In the genomic region with DNA sequence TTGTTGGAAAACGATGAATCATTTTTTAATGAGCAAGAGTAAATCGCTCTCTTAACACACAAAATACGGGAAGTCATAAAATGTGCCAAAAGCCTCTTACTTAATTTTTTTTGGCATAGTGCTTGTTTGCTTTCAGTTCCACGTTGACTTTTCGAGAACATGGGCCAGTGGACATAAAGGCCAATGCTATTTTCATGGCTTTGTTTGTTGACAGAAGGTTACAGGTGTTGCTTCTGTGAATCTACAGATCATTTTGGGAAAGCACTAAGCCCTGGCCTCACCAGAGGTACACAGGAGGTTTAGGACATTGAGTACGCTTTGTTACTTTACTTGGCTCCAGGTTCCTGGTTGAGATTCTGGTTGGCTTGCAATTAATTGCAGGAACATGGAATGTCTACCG, we compare ENCODE assay signal across 1 cellular context.
TF ChIP-seq lines count a peak whose summit lies in the region.

No MANE protein-coding gene starts in this region.

TF ChIP-seq in H1, 55 proteins besides CTCF, POLR2A, EP300 and RAD21 (continued from another document):
- no peak for TF ChIP-seq GABPA (IDR thresholded peaks at IDR 0.05; ENCODE audit: borderline replicate concordance, insufficient read depth, low read length)
- no peak for TF ChIP-seq MAFK (IDR thresholded peaks at IDR 0.05; ENCODE audit: low read depth, low read length)
- no peak for TF ChIP-seq SIN3A (conservative IDR thresholded peaks at IDR 0.05 in 1 of 2, IDR thresholded peaks at IDR 0.05 in 1 of 2; ENCODE audit: low read depth in 1 of 2, low read length in 2 of 2)
